In the genomic region with DNA sequence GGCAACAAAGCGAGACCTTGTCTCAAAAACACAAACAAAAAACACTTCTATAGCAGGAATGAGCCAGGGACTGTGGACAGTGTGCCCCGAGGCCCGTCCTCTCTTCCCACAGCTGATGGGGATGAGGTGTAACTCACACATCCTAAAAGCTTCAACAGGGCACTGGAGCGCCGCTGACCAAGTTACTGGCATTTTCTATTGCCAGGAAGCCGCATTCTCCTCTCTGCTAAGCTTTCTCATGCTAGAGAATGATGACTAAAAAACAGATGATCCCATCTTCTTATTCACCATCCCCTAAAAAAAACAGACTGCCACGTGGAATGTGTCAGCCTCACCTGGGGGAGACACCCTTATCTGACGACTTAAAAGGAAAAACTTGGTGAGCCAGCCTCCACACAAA, we compare ENCODE assay signal across 13 cellular contexts. TPM values are rescaled to one million over a fixed set of nuclear protein-coding genes. Genes with fewer than 3 reads are reported as not detected.
DNase-seq lines count a peak whose midpoint lies in the region; ATAC-seq and TF ChIP-seq lines count a peak whose summit lies in the region.
"Had no signal": no experiment of that assay in that cellular context is flagged by ENCODE, and none has a peak within 500 bp of the region (broad histone marks: within the 10 kb centered on the region; RNA-seq: fewer than 3 reads in every experiment).

No MANE protein-coding gene starts in this region.

- H3K4me1 ChIP-seq in Caco-2 (no peaks in the 10 kb centered on the region), HUES6 (ENCODE audit: control insufficient read depth, insufficient read depth, low read length) (peaks cover 16% of the 10 kb centered on the region), ectodermal cell (ENCODE audit: control insufficient read depth, insufficient read depth, low read length) (peaks cover 3% of the 10 kb centered on the region), neural progenitor cell (no peaks in the 10 kb centered on the region), PC-3 (ENCODE audit: insufficient read depth, low read length) (peaks cover 28% of the 10 kb centered on the region)

- H3K4me2 ChIP-seq in neural progenitor cell (no peak overlapping the region), PC-3 (ENCODE audit: low read length) (no peak overlapping the region)

- H4K20me1 ChIP-seq in neural progenitor cell (ENCODE audit: low read depth) = peaks cover 38% of the 10 kb centered on the region
- no peaks in the 10 kb centered on the region for H4K20me1 ChIP-seq in PC-3 (ENCODE audit: low read length)

- peaks cover 19% of the 10 kb centered on the region for H3F3A ChIP-seq in neural progenitor cell (ENCODE audit: low read depth)
- peaks cover 5% of the 10 kb centered on the region for H3F3A ChIP-seq in PC-3 (ENCODE audit: low read length, unreplicated experiment)

- H3K9me3 ChIP-seq in Caco-2 (no peaks in the 10 kb centered on the region), HUES6 (ENCODE audit: control insufficient read depth, insufficient read depth, low read depth, low read length) (no peaks in the 10 kb centered on the region), ectodermal cell (ENCODE audit: control insufficient read depth, low read length) (no peaks in the 10 kb centered on the region), neural progenitor cell (ENCODE audit: low read depth) (no peaks in the 10 kb centered on the region), PC-3 (ENCODE audit: low read length) (no peaks in the 10 kb centered on the region)

- WGBS in ectodermal cell, 2 experiments = 88 to 89% methylated on average over 8 of the region's 8 CpGs

- H3K27ac Mint-ChIP-seq in Caco-2 (ENCODE audit: unreplicated experiment) (peak overlapping the region; percentile 29), neural progenitor cell (peak overlapping the region; percentile 57)

- peaks cover 9% of the 10 kb centered on the region; the same call in 1 of the 2 replicates for H3K36me3 ChIP-seq in Caco-2 (ENCODE audit: control insufficient read depth, insufficient read depth, low read length)
- H3K36me3 ChIP-seq in HUES6 (ENCODE audit: control insufficient read depth, insufficient read depth, low read length) = peaks cover 84% of the 10 kb centered on the region
- H3K36me3 ChIP-seq in ectodermal cell (ENCODE audit: control insufficient read depth, insufficient read depth, low read length) = peaks cover 30% of the 10 kb centered on the region
- no peaks in the 10 kb centered on the region for H3K36me3 ChIP-seq in neural progenitor cell
- peaks cover 12% of the 10 kb centered on the region; the same call in 1 of the 2 replicates for H3K36me3 ChIP-seq in PC-3 (ENCODE audit: low read depth, low read length)

- ATAC-seq in PC-3 (no peak), HG02610 (IDR thresholded peaks at IDR 0.05; ENCODE audit: unreplicated experiment) (no peak)

- BruUV-seq in Caco-2 (replicated peaks; lab: Mats Ljungman, UMichigan) (no TSS peak), PC-3 (replicated peaks; lab: Mats Ljungman, UMichigan) (no TSS peak)

- no peak overlapping the region for H2AFZ ChIP-seq in neural progenitor cell (replicated peaks)
- H2AFZ ChIP-seq in PC-3 (ENCODE audit: low read length) = no peak overlapping the region

- H3K4me1 Mint-ChIP-seq in Caco-2 (ENCODE audit: low read depth, unreplicated experiment) (no peaks in the 10 kb centered on the region), neural progenitor cell (peaks cover 16% of the 10 kb centered on the region)

- POLR2A ChIA-PET in Caco-2 (lab: Charles Lee) (no interaction called here), PC-3 (lab: Charles Lee; ENCODE audit: unreplicated experiment) (no interaction called here)

- H3K27me3 Mint-ChIP-seq in Caco-2 (ENCODE audit: insufficient read depth, unreplicated experiment) (no peaks in the 10 kb centered on the region), neural progenitor cell (ENCODE audit: insufficient read depth, low read depth) (peaks cover 5% of the 10 kb centered on the region)

- H3K36me3 Mint-ChIP-seq in Caco-2 (ENCODE audit: insufficient read depth, unreplicated experiment) (peaks cover 86% of the 10 kb centered on the region), neural progenitor cell (peaks cover 34% of the 10 kb centered on the region)

- H3K27ac ChIP-seq in HUES6 (ENCODE audit: low read depth, low read length) (0 out of 2 replicates have a peak overlapping the region, but pooled peaks have one; percentile 16), ectodermal cell (ENCODE audit: insufficient read depth, low read depth, low read length, poor library complexity, severe bottlenecking) (peak overlapping the region; percentile 26), neural progenitor cell (no peak overlapping the region), PC-3 (ENCODE audit: low read length) (no peak overlapping the region)

- no peaks in the 10 kb centered on the region for H3K9me3 Mint-ChIP-seq in Caco-2 (ENCODE audit: unreplicated experiment)
- H3K9me3 Mint-ChIP-seq in neural progenitor cell = no peaks in the 10 kb centered on the region

- DNase-seq in Caco-2 (no peak), neural progenitor cell (ENCODE audit: low spot score) (no peak), PC-3 (no peak), GM10266 (ENCODE audit: extremely low spot score) (no peak)
- DNase-seq: activated CD4-positive, alpha-beta T cell treated with anti-CD3 and anti-CD28 coated beads for 48 hours; erythroblast; KBM-7; NCI-H187 treated with DMSO at 0.1 percent for 48 hours had no signal

- H3K9me2 ChIP-seq in PC-3 (replicated peaks; ENCODE audit: low read length) = no peaks in the 10 kb centered on the region

- H3K79me2 ChIP-seq in neural progenitor cell (ENCODE audit: low read depth) (no peaks in the 10 kb centered on the region), PC-3 (ENCODE audit: low read length) (no peaks in the 10 kb centered on the region)

- no peak overlapping the region for H3K4me3 ChIP-seq in Caco-2 (ENCODE audit: low read depth, low read length)
- no peak overlapping the region for H3K4me3 ChIP-seq in HUES6 (ENCODE audit: low read depth, low read length)
- H3K4me3 ChIP-seq in ectodermal cell (ENCODE audit: insufficient read depth, low read depth, low read length) = no peak overlapping the region
- H3K4me3 ChIP-seq in neural progenitor cell = no peak overlapping the region
- H3K4me3 ChIP-seq in PC-3 (ENCODE audit: low read length) = no peak overlapping the region

- H3K4me3 Mint-ChIP-seq in Caco-2 (ENCODE audit: unreplicated experiment) = no peak overlapping the region
- no peak overlapping the region for H3K4me3 Mint-ChIP-seq in neural progenitor cell

- TF ChIP-seq CTCF in Caco-2 (IDR thresholded peaks at IDR 0.05; ENCODE audit: insufficient read depth in 1 of 2, low read depth in 1 of 2, low read length in 1 of 2, severe bottlenecking in 1 of 2, unreplicated experiment in 1 of 2) (no peak), neural progenitor cell (IDR thresholded peaks at IDR 0.05) (no peak), PC-3 (conservative IDR thresholded peaks at IDR 0.05; ENCODE audit: low read depth, low read length) (no peak), GM10266 (IDR thresholded peaks at IDR 0.05; ENCODE audit: control insufficient read depth, insufficient read depth, low read depth, missing control alignments) (no peak)

- intact Hi-C loops in Caco-2 (cut with micrococcal nuclease; ENCODE audit: unreplicated experiment) = no loop called here
- intact Hi-C loops in PC-3 (cut with micrococcal nuclease) = no loop called here

- CTCF ChIA-PET in Caco-2 (lab: Charles Lee) = no interaction called here
- CTCF ChIA-PET in PC-3 (lab: Charles Lee) = interaction anchor here (0.6 kb wide), 1 partner anchor 156 kb away, joined by 3 read pairs; no protein-coding TSS in a partner anchor

- H3K27me3 ChIP-seq in Caco-2 (replicated peaks; ENCODE audit: control insufficient read depth, insufficient read depth, low read length) = no peaks in the 10 kb centered on the region
- no peaks in the 10 kb centered on the region for H3K27me3 ChIP-seq in HUES6 (ENCODE audit: control insufficient read depth, insufficient read depth, low read length)
- no peaks in the 10 kb centered on the region for H3K27me3 ChIP-seq in ectodermal cell (ENCODE audit: control insufficient read depth, insufficient read depth, low read length, poor library complexity, severe bottlenecking)
- no peaks in the 10 kb centered on the region for H3K27me3 ChIP-seq in neural progenitor cell
- H3K27me3 ChIP-seq in PC-3 (ENCODE audit: low read length) = no peaks in the 10 kb centered on the region

- H3K9ac ChIP-seq in HUES6 (ENCODE audit: low read length) (no peak overlapping the region), neural progenitor cell (no peak overlapping the region), PC-3 (ENCODE audit: low read length) (no peak overlapping the region)

RNA-seq across cellular contexts. Expression of a gene that starts 16.3 kb away (rescaled TPM):
- 103 and 105 TPM in 2 replicates for total RNA-seq in Caco-2 (2022)
- polyA plus RNA-seq in ectodermal cell (2013, experiment 1 of 4) = 212 TPM
- 243 TPM for polyA plus RNA-seq in ectodermal cell (2013, experiment 2 of 4)
- polyA plus RNA-seq in ectodermal cell (2013, experiment 3 of 4) = 154 TPM
- polyA plus RNA-seq in ectodermal cell (2013, experiment 4 of 4) = 191 TPM
- total RNA-seq in neural progenitor cell (ENCODE audit: low replicate concordance) = 115 and 269 TPM in 2 replicates
- total RNA-seq in PC-3 (2014; rRNA removed) = 138 and 142 TPM in 2 replicates

RNA-seq across cellular contexts. Expression of a gene that starts 29.6 kb away (rescaled TPM):
- not detected in 2 replicates for total RNA-seq in Caco-2 (2022)
- polyA plus RNA-seq in ectodermal cell (2013, experiment 1 of 4) = not detected
- polyA plus RNA-seq in ectodermal cell (2013, experiment 2 of 4) = not detected
- not detected for polyA plus RNA-seq in ectodermal cell (2013, experiment 3 of 4)
- polyA plus RNA-seq in ectodermal cell (2013, experiment 4 of 4) = not detected
- total RNA-seq in neural progenitor cell (ENCODE audit: low replicate concordance) = not detected in 2 replicates
- total RNA-seq in PC-3 (2014; rRNA removed) = not detected in 2 replicates
- total RNA-seq: H4 had no signal
- polyA plus RNA-seq: neural cell had no signal

RNA-seq across cellular contexts. Expression of a gene that starts 54.9 kb away (rescaled TPM):
- total RNA-seq in Caco-2 (2022) (66.3 and 69.0 TPM in 2 replicates), neural progenitor cell (ENCODE audit: low replicate concordance) (12.5 and 22.2 TPM in 2 replicates), PC-3 (2014; rRNA removed) (28.4 and 35.2 TPM in 2 replicates)
- polyA plus RNA-seq in ectodermal cell (2013, experiment 1 of 4) = 22.3 TPM
- polyA plus RNA-seq in ectodermal cell (2013, experiment 2 of 4) = 29.4 TPM
- polyA plus RNA-seq in ectodermal cell (2013, experiment 3 of 4) = 15.0 TPM
- 18.5 TPM for polyA plus RNA-seq in ectodermal cell (2013, experiment 4 of 4)

RNA-seq across cellular contexts. Expression of a gene that starts 55.1 kb away (rescaled TPM):
- total RNA-seq in Caco-2 (2022) = 11.4 and 11.9 TPM in 2 replicates
- 12.4 TPM for polyA plus RNA-seq in ectodermal cell (2013, experiment 1 of 4)
- 13.1 TPM for polyA plus RNA-seq in ectodermal cell (2013, experiment 2 of 4)
- 8.6 TPM for polyA plus RNA-seq in ectodermal cell (2013, experiment 3 of 4)
- 10.5 TPM for polyA plus RNA-seq in ectodermal cell (2013, experiment 4 of 4)
- total RNA-seq in neural progenitor cell (ENCODE audit: low replicate concordance) = 6.4 and 9.9 TPM in 2 replicates
- 5.8 and 7.4 TPM in 2 replicates for total RNA-seq in PC-3 (2014; rRNA removed)

Comparison
In these comparisons a context has a peak if more than half of its experiments do, and no peak if none do; other contexts are left out.
1. H3K27ac ChIP-seq: peak in HUES6 (single experiment) and ectodermal cell (single experiment); none in neural progenitor cell (single experiment) and PC-3 (single experiment).